21 cellular contexts compared by ENCODE assay signal in the genomic region with DNA sequence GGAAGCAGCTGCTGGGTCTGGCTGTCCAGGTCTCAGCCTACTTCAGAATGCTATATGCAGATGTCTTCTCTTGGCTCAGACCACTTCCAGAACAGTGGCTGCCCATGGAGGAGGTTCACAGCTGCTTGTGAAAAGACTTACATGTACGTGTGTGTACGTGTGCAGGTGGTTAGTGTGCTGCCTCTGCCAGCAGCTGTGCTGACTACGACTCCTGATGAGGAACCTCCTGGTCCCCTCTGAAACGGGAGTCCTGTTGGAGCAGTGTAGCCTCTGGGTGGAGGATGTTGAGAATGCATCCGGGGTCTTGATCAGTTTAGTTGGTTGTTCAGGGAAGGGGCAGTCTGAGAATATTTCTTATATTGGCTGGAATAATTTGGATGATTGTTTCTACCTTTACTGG.
"Had no signal": no experiment of that assay in that cellular context is flagged by ENCODE, and none has a peak within 500 bp of the region (broad histone marks: within the 10 kb centered on the region; RNA-seq: fewer than 3 reads in every experiment).

No MANE protein-coding gene starts in this region.

- DNase-seq: activated CD4-positive, alpha-beta T cell treated with anti-CD3 and anti-CD28 coated beads for 4 hours; activated CD4-positive, alpha-beta T cell treated with anti-CD3 and anti-CD28 coated beads, Interleukin-2, amount 50 U/mL, for 4 hours; activated CD8-positive, alpha-beta memory T cell treated with anti-CD3 and anti-CD28 coated beads for 24 hours; activated effector memory CD4-positive, alpha-beta T cell treated with Interleukin-2 at 50 U/mL for 16 hours; activated naive CD4-positive, alpha-beta T cell treated with anti-CD3 and anti-CD28 coated beads, Interleukin-2, amount 10 ng/mL, durations not matched to agents 7 days and 5 days; activated naive CD8-positive, alpha-beta T cell treated with anti-CD3 and anti-CD28 coated beads, Interleukin-2, amount 10 ng/mL, durations not matched to agents 7 days and 5 days; brain microvascular endothelial cell; central memory CD4-positive, alpha-beta T cell; esophagus squamous epithelium; left ventricle myocardium superior; naive thymus-derived CD4-positive, alpha-beta T cell; nucleus accumbens; pancreas; retina; stimulated activated CD4-positive, alpha-beta T cell treated with anti-CD3 and anti-CD28 coated beads, Interleukin-15, amount 100 ng/mL, for 24 hours; stimulated activated CD4-positive, alpha-beta T cell treated with anti-CD3 and anti-CD28 coated beads, Interleukin-2, amount 100 ng/mL, for 24 hours; stimulated activated naive CD4-positive, alpha-beta T cell; T-helper 9 cell; uterus had no signal

- H3K36me3 ChIP-seq: brain microvascular endothelial cell, esophagus squamous epithelium, pancreas, prostate gland, uterus had no signal

- H3K9me3 ChIP-seq: esophagus squamous epithelium, pancreas, prostate gland, uterus had no signal

- H3K4me3 ChIP-seq: esophagus squamous epithelium, pancreas, prostate gland, uterus had no signal

- ATAC-seq: left ventricle myocardium superior; naive thymus-derived CD4-positive, alpha-beta T cell; pancreas had no signal

- H3K4me1 ChIP-seq: esophagus squamous epithelium, pancreas, prostate gland, uterus had no signal

- H3K27me3 ChIP-seq: brain microvascular endothelial cell, esophagus squamous epithelium, pancreas, uterus had no signal

- H3K27ac ChIP-seq: brain microvascular endothelial cell, esophagus squamous epithelium, pancreas, prostate gland, uterus, VCaP had no signal
